Comparison of ENCODE assay signal across 7 cellular contexts in genomic region chr16:20532284-20532792, GRCh38. TPM values are rescaled to one million over a fixed set of nuclear protein-coding genes. Genes with fewer than 3 reads are reported as not detected.
"Had no signal": no experiment of that assay in that cellular context is flagged by ENCODE, and none has a peak within 500 bp of the region (broad histone marks: within the 10 kb centered on the region; RNA-seq: fewer than 3 reads in every experiment).

No MANE protein-coding gene starts in this region.

RNA-seq across cellular contexts. Expression of gene ACSM2B, which starts 43.8 kb away (rescaled TPM):
- total RNA-seq: subcutaneous adipose tissue, temporal lobe, thoracic aorta, transverse colon, upper lobe of right lung, ureter, vagina had no signal
